In genomic region chr12:6943719-6944380, GRCh38 we compare ENCODE assay signal across 1 cellular context.
TF ChIP-seq lines count a peak whose summit lies in the region.

C12orf57 (plus strand) TSS chr12:6944022; CDS start chr12:6944122, 100 bp downstream.
RNU7-1 (plus strand) TSS chr12:6943816.

TF ChIP-seq in K562, 482 proteins besides CTCF, POLR2A, EP300 and RAD21 (continued from another document and continues in another):
- TF ChIP-seq TSHZ1 (CRISPR knock-in tag; IDR thresholded peaks at IDR 0.05) (0 out of 2 replicates have a peak, but pooled peaks have one; percentile 56), IRF9 (tag; IDR thresholded peaks at IDR 0.05) (no peak), ZBTB12 (CRISPR knock-in tag; IDR thresholded peaks at IDR 0.05) (peak; percentile 52; the same call in 1 of the 2 replicates), MLX (CRISPR knock-in tag; conservative IDR thresholded peaks at IDR 0.05) (peak in 1 of 2 experiments; percentile 98; a peak in 2 of 4 replicates), ZNF224 (CRISPR knock-in tag; IDR thresholded peaks at IDR 0.05) (0 out of 2 replicates have a peak, but pooled peaks have one; percentile 51), MECOM (CRISPR knock-in tag; IDR thresholded peaks at IDR 0.05) (no peak), ESRRB (CRISPR knock-in tag; IDR thresholded peaks at IDR 0.05; ENCODE audit: borderline replicate concordance) (peak; percentile 95), ZNF644 (tag; IDR thresholded peaks at IDR 0.05; ENCODE audit: low read depth) (no peak), TAF15 (IDR thresholded peaks at IDR 0.05; ENCODE audit: low read depth, low read length) (no peak), CBX8 (IDR thresholded peaks at IDR 0.05; ENCODE audit: borderline replicate concordance, extremely low read depth, low read depth, low read length, poor library complexity, severe bottlenecking) (no peak), ZBTB40 (IDR thresholded peaks at IDR 0.05) (peak; percentile 81), ZBTB40 (CRISPR knock-in tag; IDR thresholded peaks at IDR 0.05) (no peak), DPF2 (IDR thresholded peaks at IDR 0.05) (peak; percentile 10; the same call in 1 of the 2 replicates), NFIC (IDR thresholded peaks at IDR 0.05) (peak; percentile 72), BRF1 (IDR thresholded peaks at IDR 0.05; ENCODE audit: borderline replicate concordance, extremely low read depth, insufficient read length) (no peak), CHD7 (IDR thresholded peaks at IDR 0.05; ENCODE audit: low read depth, low read length) (no peak), SP1 (CRISPR knock-in tag; IDR thresholded peaks at IDR 0.05) (peak; percentile 67), PYGO2 (tag; IDR thresholded peaks at IDR 0.05) (0 out of 2 replicates have a peak, but pooled peaks have one; percentile 37), ETS1 (conservative IDR thresholded peaks at IDR 0.05; ENCODE audit: control insufficient read depth, low read depth, low read length) (peak; percentile 95), TAL1 (IDR thresholded peaks at IDR 0.05) (no peak), ZNF507 (tag; conservative IDR thresholded peaks at IDR 0.05) (no peak), SREBF1 (IDR thresholded peaks at IDR 0.05; ENCODE audit: borderline replicate concordance, low read depth, low read length) (no peak)
